12 cellular contexts compared by ENCODE assay signal in genomic region chr19:43776285-43776684, GRCh38. TPM values are rescaled to one million over a fixed set of nuclear protein-coding genes. Genes with fewer than 3 reads are reported as not detected.
DNase-seq lines count a peak whose midpoint lies in the region; ATAC-seq and TF ChIP-seq lines count a peak whose summit lies in the region.
"Had no signal": no experiment of that assay in that cellular context is flagged by ENCODE, and none has a peak within 500 bp of the region (broad histone marks: within the 10 kb centered on the region; RNA-seq: fewer than 3 reads in every experiment).

No MANE protein-coding gene starts in this region.

- POLR2A ChIA-PET in activated naive CD8-positive, alpha-beta T cell treated with anti-CD3 and anti-CD28 coated beads, Interleukin-2, amount 10 ng/mL, durations not matched to agents 7 days and 5 days (lab: Charles Lee): interaction anchor here (0.7 to 7.1 kb wide), 5 partner anchors 11 to 974 kb away, joined by 3 to 67 read pairs (median 6); partner anchors contain the start of gene SMG9

- H3K27me3 Mint-ChIP-seq in activated naive CD8-positive, alpha-beta T cell treated with anti-CD3 and anti-CD28 coated beads, Interleukin-2, amount 10 ng/mL, durations not matched to agents 7 days and 5 days: no peaks in the 10 kb centered on the region

- H3K4me3 ChIP-seq in GM12875 (ENCODE audit: low read depth, low read length): peak overlapping the region; percentile 34
- H3K4me3 ChIP-seq: lung, transverse colon had no signal

- no peaks in the 10 kb centered on the region for H3K9me3 Mint-ChIP-seq in activated naive CD8-positive, alpha-beta T cell treated with anti-CD3 and anti-CD28 coated beads, Interleukin-2, amount 10 ng/mL, durations not matched to agents 7 days and 5 days

- H3K27ac Mint-ChIP-seq in activated naive CD8-positive, alpha-beta T cell treated with anti-CD3 and anti-CD28 coated beads, Interleukin-2, amount 10 ng/mL, durations not matched to agents 7 days and 5 days: no peak overlapping the region

- peak overlapping the region; percentile 17 for H3K4me3 Mint-ChIP-seq in activated naive CD8-positive, alpha-beta T cell treated with anti-CD3 and anti-CD28 coated beads, Interleukin-2, amount 10 ng/mL, durations not matched to agents 7 days and 5 days

- peaks cover 35% of the 10 kb centered on the region for H3K4me1 Mint-ChIP-seq in activated naive CD8-positive, alpha-beta T cell treated with anti-CD3 and anti-CD28 coated beads, Interleukin-2, amount 10 ng/mL, durations not matched to agents 7 days and 5 days

- TF ChIP-seq CTCF in GM12875 (IDR thresholded peaks at IDR 0.05; ENCODE audit: borderline replicate concordance, insufficient read depth, low read depth, low read length): no peak

- no peak for ATAC-seq in activated naive CD8-positive, alpha-beta T cell treated with anti-CD3 and anti-CD28 coated beads, Interleukin-2, amount 10 ng/mL, durations not matched to agents 7 days and 5 days (ENCODE audit: low read depth)
- no peak for ATAC-seq in HG03565 (IDR thresholded peaks at IDR 0.05; ENCODE audit: unreplicated experiment)

- DNase-seq in activated CD4-positive, alpha-beta T cell treated with anti-CD3 and anti-CD28 coated beads for 4 hours: peak; percentile 69 to 79
- no peak for DNase-seq in activated naive CD8-positive, alpha-beta T cell treated with anti-CD3 and anti-CD28 coated beads, Interleukin-2, amount 10 ng/mL, durations not matched to agents 7 days and 5 days
- DNase-seq in stimulated activated CD4-positive, alpha-beta T cell treated with anti-CD3 and anti-CD28 coated beads, Interleukin-4, amount 100 ng/mL, for 4 hours: peak; percentile 72 to 88
- DNase-seq in nucleus accumbens (lab: John Stamatoyannopoulos, UW) (no peak), iPS-NIHi7 (ENCODE audit: extremely low spot score) (no peak), GM19240 (ENCODE audit: insufficient read length, low spot score) (no peak)
- DNase-seq: dermis blood vessel endothelial cell, KBM-7, transverse colon had no signal

- H3K36me3 Mint-ChIP-seq in activated naive CD8-positive, alpha-beta T cell treated with anti-CD3 and anti-CD28 coated beads, Interleukin-2, amount 10 ng/mL, durations not matched to agents 7 days and 5 days: peaks cover 13% of the 10 kb centered on the region

RNA-seq across cellular contexts. Expression of gene KCNN4, which starts 4.5 kb away (rescaled TPM):
- 10 to 100 TPM; 38.3 to 45.4 TPM for total RNA-seq in activated naive CD8-positive, alpha-beta T cell treated with anti-CD3 and anti-CD28 coated beads, Interleukin-2, amount 10 ng/mL, durations not matched to agents 7 days and 5 days

RNA-seq across cellular contexts. Expression of gene SMG9, which starts 21.5 kb away (rescaled TPM):
- total RNA-seq in activated naive CD8-positive, alpha-beta T cell treated with anti-CD3 and anti-CD28 coated beads, Interleukin-2, amount 10 ng/mL, durations not matched to agents 7 days and 5 days: 10 to 100 TPM; 48.9 to 49.9 TPM

RNA-seq across cellular contexts. Expression of gene LYPD5, which starts 26.0 kb away (rescaled TPM):
- total RNA-seq in activated naive CD8-positive, alpha-beta T cell treated with anti-CD3 and anti-CD28 coated beads, Interleukin-2, amount 10 ng/mL, durations not matched to agents 7 days and 5 days: 1 to 10 TPM; 1.9 to 2.0 TPM

RNA-seq across cellular contexts. Expression of gene ZNF283, which starts 50.8 kb away (rescaled TPM):
- 10 to 100 TPM; 11.5 TPM for total RNA-seq in activated naive CD8-positive, alpha-beta T cell treated with anti-CD3 and anti-CD28 coated beads, Interleukin-2, amount 10 ng/mL, durations not matched to agents 7 days and 5 days

Comparison
In these comparisons a context has a peak if more than half of its experiments do, and no peak if none do; other contexts are left out.
1. DNase-seq: peak in activated CD4-positive, alpha-beta T cell treated with anti-CD3 and anti-CD28 coated beads for 4 hours (2 of 2) and stimulated activated CD4-positive, alpha-beta T cell treated with anti-CD3 and anti-CD28 coated beads, Interleukin-4, amount 100 ng/mL, for 4 hours (2 of 2); none in activated naive CD8-positive, alpha-beta T cell treated with anti-CD3 and anti-CD28 coated beads, Interleukin-2, amount 10 ng/mL, durations not matched to agents 7 days and 5 days (single experiment), nucleus accumbens (0 of 56), iPS-NIHi7 (single experiment) and GM19240 (single experiment).